Comparison of ENCODE assay signal across 25 cellular contexts in the genomic region with DNA sequence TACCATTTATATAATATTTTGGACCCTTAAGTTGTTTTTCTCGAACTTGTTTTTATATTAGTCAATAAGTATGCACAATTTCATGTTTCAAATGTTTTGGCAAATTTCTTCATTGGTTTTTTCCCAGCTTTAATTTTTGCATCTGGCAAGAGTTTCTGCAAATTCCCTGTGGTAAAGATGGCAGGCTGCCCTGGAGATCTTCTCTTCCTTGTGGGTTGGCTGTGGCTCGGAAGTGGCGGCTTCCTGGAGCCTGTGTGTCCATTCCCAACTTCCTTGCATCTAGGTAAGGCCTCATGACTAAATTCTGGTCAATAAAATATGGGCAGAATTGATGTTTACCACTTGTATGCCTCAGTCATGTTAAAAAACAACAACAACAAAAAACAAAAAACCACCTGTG.
"Had no signal": no experiment of that assay in that cellular context is flagged by ENCODE, and none has a peak within 500 bp of the region (broad histone marks: within the 10 kb centered on the region; RNA-seq: fewer than 3 reads in every experiment).

No MANE protein-coding gene starts in this region.

- DNase-seq: activated CD4-positive, alpha-beta T cell treated with anti-CD3 and anti-CD28 coated beads for 48 hours; activated CD4-positive, alpha-beta T cell treated with anti-CD3 and anti-CD28 coated beads, Interleukin-2, amount 50 U/mL, for 48 hours; activated CD8-positive, alpha-beta memory T cell treated with anti-CD3 and anti-CD28 coated beads for 24 hours; activated effector memory CD4-positive, alpha-beta T cell treated with Interleukin-2 at 50 U/mL for 16 hours; activated naive CD4-positive, alpha-beta T cell treated with Interleukin-2 at 50 U/mL for 16 hours; anterior cingulate cortex; caudate nucleus; endodermal cell; gastrocnemius medialis; islet precursor cell; left ventricle myocardium superior; mucosa of descending colon; naive B cell; nephron progenitor cell; ovary; right lobe of liver; stimulated activated CD4-positive, alpha-beta T cell treated with anti-CD3 and anti-CD28 coated beads, Interleukin-12 subunit alpha, Interleukin-12 subunit beta, amount 100 ng/mL, for 4 hours; stimulated activated CD4-positive, alpha-beta T cell treated with anti-CD3 and anti-CD28 coated beads, Interleukin-4, amount 100 ng/mL, for 1 hour; T1000; upper lobe of left lung; WERI-Rb-1 had no signal

- H3K4me2 ChIP-seq: hepatocyte had no signal

- H2AFZ ChIP-seq: hepatocyte had no signal

- H3K36me3 ChIP-seq: gastrocnemius medialis, ovary, right lobe of liver, thoracic aorta, upper lobe of left lung, vagina, WERI-Rb-1 had no signal

- H3K79me2 ChIP-seq: hepatocyte had no signal

- H3K27me3 ChIP-seq: gastrocnemius medialis, hepatocyte, ovary, right lobe of liver, upper lobe of left lung, vagina had no signal

- H3K9me3 ChIP-seq: gastrocnemius medialis, mucosa of descending colon, ovary, right lobe of liver, thoracic aorta, vagina had no signal

- H3K4me3 ChIP-seq: gastrocnemius medialis, hepatocyte, mucosa of descending colon, ovary, right lobe of liver, skin epidermis, thoracic aorta, upper lobe of left lung, vagina had no signal

- H3K4me1 ChIP-seq: right lobe of liver, upper lobe of left lung, vagina had no signal

- H3K27ac ChIP-seq: gastrocnemius medialis, hepatocyte, ovary, right lobe of liver, skin epidermis, thoracic aorta, upper lobe of left lung, vagina, WERI-Rb-1 had no signal
